9 cellular contexts compared by ENCODE assay signal in the genomic region with DNA sequence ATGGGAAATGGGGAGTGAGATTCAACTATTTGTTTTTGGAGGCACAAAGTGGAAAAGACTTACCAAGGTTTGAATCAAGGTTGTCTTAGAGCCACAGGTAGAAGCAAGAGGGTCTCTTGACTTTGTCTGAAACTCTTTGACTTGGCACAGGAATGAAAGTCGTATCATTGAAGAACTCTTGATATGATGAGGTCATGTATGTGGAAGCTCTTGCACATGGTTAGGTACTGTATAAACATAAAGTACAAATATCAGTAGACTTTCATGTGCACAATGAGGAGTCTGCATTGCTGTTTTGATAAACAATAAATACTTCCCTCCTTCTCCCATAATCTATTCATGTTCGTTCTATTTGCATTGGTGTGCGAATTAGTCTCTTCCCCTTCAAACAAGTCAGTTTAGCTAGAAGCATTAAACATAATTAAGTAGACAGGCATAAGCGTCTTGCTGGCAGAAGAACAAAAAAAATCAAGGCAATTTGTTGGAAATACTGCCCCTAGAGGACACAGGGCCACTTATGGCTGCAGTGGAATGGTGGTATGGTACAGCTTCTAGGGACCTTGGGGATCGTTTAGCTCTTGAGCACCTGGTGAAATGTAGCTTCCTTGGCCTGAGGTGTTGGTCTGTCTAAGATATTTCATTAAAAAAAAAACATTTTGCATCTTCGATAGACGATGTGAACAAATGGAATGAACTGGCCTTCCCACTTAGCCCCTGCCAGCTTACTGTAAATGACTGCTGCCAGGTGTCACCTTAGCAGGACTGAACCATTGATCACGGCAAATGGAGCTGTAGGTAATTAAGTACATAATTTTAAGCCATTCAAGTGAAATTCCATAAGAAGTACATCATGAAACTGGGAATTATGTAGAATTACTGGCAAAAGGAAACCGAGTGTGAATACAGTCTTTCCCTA.
DNase-seq lines count a peak whose midpoint lies in the region; ATAC-seq and TF ChIP-seq lines count a peak whose summit lies in the region.
"Had no signal": no experiment of that assay in that cellular context is flagged by ENCODE, and none has a peak within 500 bp of the region (broad histone marks: within the 10 kb centered on the region; RNA-seq: fewer than 3 reads in every experiment).

No MANE protein-coding gene starts in this region.

- H3K9me2 ChIP-seq in OCI-LY7 (ENCODE audit: insufficient read depth, low read length), result no peaks in the 10 kb centered on the region

- in situ Hi-C loops in HAP-1 (cut with MboI; ENCODE audit: low sequenced_read_pairs), result no loop called here

- H3K27me3 ChIP-seq in HAP-1 (ENCODE audit: low read depth), result no peaks in the 10 kb centered on the region

- DNase-seq in HAP-1 (ENCODE audit: low spot score in 2 of 2) (peak; percentile 30 to 47), OCI-LY7 (ENCODE audit: low spot score) (peak; percentile 64), fibroblast of mammary gland (ENCODE audit: low read depth) (peak; percentile 37), NCI-H226 (no peak)

- no TSS peak for BruUV-seq in OCI-LY7 (replicated peaks; lab: Mats Ljungman, UMichigan)

- no peaks in the 10 kb centered on the region for H3K9me3 ChIP-seq in HAP-1
- no peaks in the 10 kb centered on the region for H3K9me3 ChIP-seq in OCI-LY7 (ENCODE audit: low read length)
- H3K9me3 ChIP-seq: thoracic aorta had no signal

- TF ChIP-seq CTCF in C4-2B (conservative IDR thresholded peaks at IDR 0.05), result peak; percentile 70
- TF ChIP-seq CTCF in OCI-LY7 (conservative IDR thresholded peaks at IDR 0.05; ENCODE audit: low read length), result peak; percentile 85
- TF ChIP-seq CTCF in fibroblast of mammary gland (conservative IDR thresholded peaks at IDR 0.05; ENCODE audit: control insufficient read depth, insufficient read depth, low read depth, low read length), result peak; percentile 58

- intact Hi-C loops in OCI-LY7 (cut with micrococcal nuclease; ENCODE audit: unreplicated experiment), result no loop called here

- no peak overlapping the region for H3K4me2 ChIP-seq in OCI-LY7 (ENCODE audit: low read length)

- POLR2A ChIA-PET in OCI-LY7 (lab: Charles Lee), result interaction anchor here (0.5 to 0.9 kb wide), 3 partner anchors 76 to 263 kb away, joined by 3 to 6 read pairs (median 3); no protein-coding TSS in a partner anchor

- no peak overlapping the region for H3K27ac ChIP-seq in C4-2B
- no peak overlapping the region for H3K27ac ChIP-seq in OCI-LY7 (ENCODE audit: low read depth, low read length, poor library complexity, severe bottlenecking)
- H3K27ac ChIP-seq: thoracic aorta had no signal

- ATAC-seq in GM18861 (IDR thresholded peaks at IDR 0.05; ENCODE audit: unreplicated experiment), result no peak
- no peak for ATAC-seq in GM21619 (IDR thresholded peaks at IDR 0.05; ENCODE audit: unreplicated experiment)
- no peak for ATAC-seq in HG03045 (IDR thresholded peaks at IDR 0.05; ENCODE audit: unreplicated experiment)

- H3K4me3 ChIP-seq in HAP-1 (no peak overlapping the region), OCI-LY7 (ENCODE audit: low read depth, low read length, poor library complexity, severe bottlenecking) (no peak overlapping the region), fibroblast of mammary gland (ENCODE audit: control insufficient read depth, low read depth, low read length) (no peak overlapping the region)
- H3K4me3 ChIP-seq: thoracic aorta had no signal

- H4K20me1 ChIP-seq in OCI-LY7 (ENCODE audit: insufficient read depth, low read length), result no peaks in the 10 kb centered on the region

- H3K79me2 ChIP-seq in OCI-LY7 (ENCODE audit: insufficient read depth, low read depth, low read length), result no peaks in the 10 kb centered on the region

- CTCF ChIA-PET in OCI-LY7 (lab: Charles Lee; ENCODE audit: unreplicated experiment), result interaction anchor here (1.1 kb wide), 1 partner anchor 11 kb away, joined by 3 read pairs; no protein-coding TSS in a partner anchor

- H3K36me3 ChIP-seq in HAP-1 (replicated peaks) (no peaks in the 10 kb centered on the region), OCI-LY7 (ENCODE audit: insufficient read depth, low read length) (no peaks in the 10 kb centered on the region)
- H3K36me3 ChIP-seq: thoracic aorta had no signal

- no peak overlapping the region for H2AFZ ChIP-seq in OCI-LY7 (ENCODE audit: low read length)

- no peaks in the 10 kb centered on the region for H3K4me1 ChIP-seq in HAP-1
- H3K4me1 ChIP-seq in OCI-LY7 (ENCODE audit: insufficient read depth, low read length, poor library complexity, severe bottlenecking), result no peaks in the 10 kb centered on the region
